13 cellular contexts compared by ENCODE assay signal in genomic region chr16:73171380-73171779, GRCh38.
A peak's percentile ranks its signal among the peaks of the same experiment; 100 is the strongest.
DNase-seq lines count a peak whose midpoint lies in the region; ATAC-seq and TF ChIP-seq lines count a peak whose summit lies in the region.
"Had no signal": no experiment of that assay in that cellular context is flagged by ENCODE, and none has a peak within 500 bp of the region (broad histone marks: within the 10 kb centered on the region; RNA-seq: fewer than 3 reads in every experiment).

No MANE protein-coding gene starts in this region.

- no peak for TF ChIP-seq CTCF in chondrocyte (IDR thresholded peaks at IDR 0.05)

- H3K79me1 ChIP-seq in trophoblast cell (ENCODE audit: low read length) = peaks cover 7% of the 10 kb centered on the region

- H2BK12ac ChIP-seq in trophoblast cell (ENCODE audit: low read length) = no peak overlapping the region

- H2BK5ac ChIP-seq in trophoblast cell (ENCODE audit: low read depth, low read length, poor library complexity) = no peak overlapping the region

- no peak overlapping the region for H3K9ac ChIP-seq in trophoblast cell (ENCODE audit: low read length)

- H3K4me1 ChIP-seq in trophoblast cell (ENCODE audit: control insufficient read depth in 1 of 2, insufficient read depth in 2 of 2, low read length in 2 of 2) = peaks cover 12 to 14% of the 10 kb centered on the region in 2 experiments

- peak overlapping the region; percentile 66 for H4K8ac ChIP-seq in trophoblast cell (ENCODE audit: low read depth, low read length)

- H2AFZ ChIP-seq in trophoblast cell (ENCODE audit: insufficient read depth, low read length, poor library complexity) = no peak overlapping the region

- H3K9me3 ChIP-seq in trophoblast cell (ENCODE audit: insufficient read depth, low read depth, low read length) = no peaks in the 10 kb centered on the region

- H2BK120ac ChIP-seq in trophoblast cell (ENCODE audit: insufficient read depth, low read length, poor library complexity) = no peak overlapping the region

- no peak overlapping the region for H3K4ac ChIP-seq in trophoblast cell (ENCODE audit: low read depth, low read length)

- no peak overlapping the region for H3K4me3 ChIP-seq in trophoblast cell (ENCODE audit: low read depth, low read length)
- H3K4me3 ChIP-seq: K562 had no signal

- no peak overlapping the region for H2AK5ac ChIP-seq in trophoblast cell (ENCODE audit: low read length)

- H3K27ac ChIP-seq in trophoblast cell (ENCODE audit: low read depth, low read length) = peak overlapping the region; percentile 36

- no peaks in the 10 kb centered on the region for H3K36me3 Mint-ChIP-seq in chondrocyte (ENCODE audit: low read depth)
- H3K36me3 Mint-ChIP-seq in stimulated activated naive B cell treated with anti-CD40 and anti-IgM and Interleukin-4, amounts not matched to agents 10 μg/mL and 1 μg/mL and 100 μg/mL, for 72 hours = no peaks in the 10 kb centered on the region

- no peak overlapping the region for H4K91ac ChIP-seq in trophoblast cell (ENCODE audit: low read depth, low read length)

- H3K79me2 ChIP-seq in trophoblast cell (ENCODE audit: control insufficient read depth, insufficient read depth, low read length, poor library complexity) = no peaks in the 10 kb centered on the region

- no peaks in the 10 kb centered on the region for H3K27me3 ChIP-seq in trophoblast cell (ENCODE audit: insufficient read depth, low read length)

- DNase-seq in SHP77 treated with DMSO at 0.1 percent for 48 hours (lab: John Stamatoyannopoulos, UW) (peak; percentile 63), SHP77 (lab: John Stamatoyannopoulos, UW) (no peak), NCI-H2227 treated with DMSO at 0.1 percent for 48 hours (lab: John Stamatoyannopoulos, UW) (peak; percentile 10), chondrocyte (ENCODE audit: low spot score) (no peak), trophoblast cell (peak; percentile 65 to 84), NCI-H1436 (lab: John Stamatoyannopoulos, UW) (no peak)
- no peak for DNase-seq in stimulated activated naive B cell treated with anti-CD40 and anti-IgM and Interleukin-4, amounts not matched to agents 10 μg/mL and 1 μg/mL and 100 μg/mL, for 72 hours
- DNase-seq in activated CD4-positive, CD25-positive, alpha-beta regulatory T cell (lab: John Stamatoyannopoulos, UW) = no peak
- DNase-seq: activated CD4-positive, alpha-beta T cell treated with anti-CD3 and anti-CD28 coated beads, Interleukin-2, amount 50 U/mL, for 1 hour; NCI-H2029 treated with DMSO at 0.1 percent for 48 hours; posterior cingulate gyrus had no signal

- no peaks in the 10 kb centered on the region for H3K27me3 Mint-ChIP-seq in chondrocyte (ENCODE audit: low read depth)
- peaks cover 6 to 12% of the 10 kb centered on the region in 2 donors for H3K27me3 Mint-ChIP-seq in stimulated activated naive B cell treated with anti-CD40 and anti-IgM and Interleukin-4, amounts not matched to agents 10 μg/mL and 1 μg/mL and 100 μg/mL, for 72 hours

- H3K36me3 ChIP-seq in trophoblast cell (ENCODE audit: control insufficient read depth in 1 of 2, insufficient read depth in 2 of 2, low read length in 2 of 2) = no peaks in the 10 kb centered on the region

- WGBS in trophoblast cell (ENCODE audit: extremely low coverage, insufficient coverage, insufficient read length) = no CpG with 5 or more reads among the region's 9 CpGs

- no peak overlapping the region for H3K23ac ChIP-seq in trophoblast cell (ENCODE audit: low read length)

- peak overlapping the region; percentile 96 for H3K27ac Mint-ChIP-seq in chondrocyte (ENCODE audit: unreplicated experiment)
- H3K27ac Mint-ChIP-seq in stimulated activated naive B cell treated with anti-CD40 and anti-IgM and Interleukin-4, amounts not matched to agents 10 μg/mL and 1 μg/mL and 100 μg/mL, for 72 hours = no peak overlapping the region
- H3K27ac Mint-ChIP-seq: T-helper 2 cell treated with Interferon-gamma antibody and Interleukin-4, amounts not matched to agents 5 μg/mL and 100 μg/mL, for 36 hours had no signal

- ATAC-seq in stimulated activated naive B cell treated with anti-CD40 and anti-IgM and Interleukin-4, amounts not matched to agents 10 μg/mL and 1 μg/mL and 100 μg/mL, for 72 hours (replicated peaks) = no peak
- ATAC-seq: K562 had no signal

- no peaks in the 10 kb centered on the region for H3K9me3 Mint-ChIP-seq in chondrocyte (ENCODE audit: low read depth)
- H3K9me3 Mint-ChIP-seq in stimulated activated naive B cell treated with anti-CD40 and anti-IgM and Interleukin-4, amounts not matched to agents 10 μg/mL and 1 μg/mL and 100 μg/mL, for 72 hours = no peaks in the 10 kb centered on the region
- H3K9me3 Mint-ChIP-seq: T-helper 2 cell treated with Interferon-gamma antibody and Interleukin-4, amounts not matched to agents 5 μg/mL and 100 μg/mL, for 36 hours had no signal

- H3K4me1 Mint-ChIP-seq in chondrocyte (ENCODE audit: low read depth) = peaks cover 67% of the 10 kb centered on the region
- H3K4me1 Mint-ChIP-seq in stimulated activated naive B cell treated with anti-CD40 and anti-IgM and Interleukin-4, amounts not matched to agents 10 μg/mL and 1 μg/mL and 100 μg/mL, for 72 hours = peaks cover 4 to 7% of the 10 kb centered on the region in 2 donors

- no peak overlapping the region for H3K14ac ChIP-seq in trophoblast cell (ENCODE audit: low read length)

- no peak overlapping the region for H3K4me3 Mint-ChIP-seq in chondrocyte (ENCODE audit: unreplicated experiment)
- no peak overlapping the region for H3K4me3 Mint-ChIP-seq in stimulated activated naive B cell treated with anti-CD40 and anti-IgM and Interleukin-4, amounts not matched to agents 10 μg/mL and 1 μg/mL and 100 μg/mL, for 72 hours
- H3K4me3 Mint-ChIP-seq: T-helper 2 cell treated with Interferon-gamma antibody and Interleukin-4, amounts not matched to agents 5 μg/mL and 100 μg/mL, for 36 hours had no signal

- no peak overlapping the region for H3K18ac ChIP-seq in trophoblast cell (ENCODE audit: low read length)

- H3K4me2 ChIP-seq in trophoblast cell (ENCODE audit: low read length) = no peak overlapping the region

- no peak overlapping the region for H4K12ac ChIP-seq in trophoblast cell (ENCODE audit: low read depth, low read length)

Comparison
In these comparisons a context has a peak if more than half of its experiments do, and no peak if none do; other contexts are left out.
1. DNase-seq: peak in SHP77 treated with DMSO at 0.1 percent for 48 hours (single experiment), NCI-H2227 treated with DMSO at 0.1 percent for 48 hours (single experiment) and trophoblast cell (2 of 2); none in SHP77 (0 of 2), chondrocyte (single experiment), stimulated activated naive B cell treated with anti-CD40 and anti-IgM and Interleukin-4, amounts not matched to agents 10 μg/mL and 1 μg/mL and 100 μg/mL, for 72 hours (single experiment), NCI-H1436 (single experiment) and activated CD4-positive, CD25-positive, alpha-beta regulatory T cell (0 of 4).